Comparison of ENCODE assay signal across 8 cellular contexts in the genomic region with DNA sequence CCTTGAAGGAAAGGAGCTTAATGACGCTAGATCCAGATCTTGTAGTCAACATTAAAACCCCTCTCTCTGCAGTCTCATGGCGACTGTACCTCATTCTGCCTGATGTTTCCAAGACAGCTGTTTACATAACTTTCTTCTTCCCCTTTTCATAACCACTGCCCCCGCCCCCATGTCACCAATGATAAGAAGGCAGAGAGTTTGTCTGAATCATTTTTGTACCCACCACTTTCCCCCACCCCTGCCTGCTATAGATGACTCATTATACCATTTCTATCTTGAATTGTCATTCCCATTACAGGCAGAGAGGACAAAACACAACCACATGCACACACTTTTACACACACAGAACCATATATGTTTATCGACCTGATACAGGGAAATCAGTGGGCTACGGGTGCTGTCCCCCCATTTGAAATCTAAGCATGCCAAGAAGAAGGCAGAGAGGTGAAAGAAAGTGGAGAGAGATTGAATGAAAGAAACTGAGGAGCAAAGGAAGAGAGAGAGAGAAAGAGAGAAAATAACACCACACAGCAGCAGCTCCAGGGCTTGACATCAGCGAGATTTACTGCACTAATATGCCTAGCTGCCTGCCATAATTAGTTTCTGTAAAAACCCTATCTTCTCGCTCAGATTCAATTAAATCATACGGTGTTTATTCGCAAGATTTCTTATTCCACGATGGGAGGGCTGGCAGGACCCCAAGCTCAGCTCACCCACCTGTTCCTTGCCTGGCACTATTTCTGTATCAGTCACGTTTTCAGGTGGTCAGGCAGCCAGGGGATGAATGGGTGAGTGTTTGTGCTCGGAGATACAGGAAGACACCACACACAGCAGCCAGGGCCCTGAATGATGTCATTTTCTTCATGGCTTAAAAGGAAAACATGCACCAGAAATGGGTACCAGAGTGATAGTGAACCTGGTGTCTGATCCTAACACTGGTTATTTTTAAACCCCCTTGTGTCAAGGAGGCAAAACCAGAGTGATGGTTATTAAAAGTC.
DNase-seq lines count a peak whose midpoint lies in the region; TF ChIP-seq lines count a peak whose summit lies in the region.

No MANE protein-coding gene starts in this region.

- H3K9ac ChIP-seq in GM23248, result no peak overlapping the region

- H3K27ac ChIP-seq in GM23248 (no peak overlapping the region), esophagus squamous epithelium (peak overlapping the region in 3 of 4 donors; percentile 39 to 52 (median 42)), A673 (ENCODE audit: low read depth, low read length, poor library complexity, severe bottlenecking) (no peak overlapping the region)

- no peaks in the 10 kb centered on the region for H3K36me3 Mint-ChIP-seq in progenitor cell of endocrine pancreas (ENCODE audit: insufficient read depth)

- H2AFZ ChIP-seq in GM23248, result no peak overlapping the region

- POLR2A ChIA-PET in A673 (lab: Charles Lee; ENCODE audit: low non-redundant PET), result no interaction called here

- intact Hi-C loops in esophagus squamous epithelium (cut with DNase I), result no loop called here
- intact Hi-C loops in A673 (cut with micrococcal nuclease; ENCODE audit: unreplicated experiment), result no loop called here

- H3K79me2 ChIP-seq in GM23248 (ENCODE audit: insufficient read depth), result no peaks in the 10 kb centered on the region

- CTCF ChIA-PET in A673 (lab: Charles Lee), result no interaction called here

- H3K4me2 ChIP-seq in GM23248 (ENCODE audit: unreplicated experiment), result peak overlapping the region; percentile 16

- H3K4me1 ChIP-seq in GM23248 (ENCODE audit: insufficient read depth), result peaks cover 20% of the 10 kb centered on the region
- H3K4me1 ChIP-seq in esophagus squamous epithelium, result no peaks in the 10 kb centered on the region
- no peaks in the 10 kb centered on the region for H3K4me1 ChIP-seq in A673 (ENCODE audit: insufficient read depth, low read length, poor library complexity, severe bottlenecking)

- H3K36me3 ChIP-seq in GM23248 (ENCODE audit: low read depth) (no peaks in the 10 kb centered on the region), esophagus squamous epithelium (no peaks in the 10 kb centered on the region), A673 (ENCODE audit: insufficient read depth, low read length, poor library complexity, severe bottlenecking) (no peaks in the 10 kb centered on the region)

- DNase-seq in GM12865 (ENCODE audit: low read depth) (peak; percentile 89), GM23248 (peak; percentile 47), NAMALWA (ENCODE audit: low spot score) (peak; percentile 64), esophagus squamous epithelium (lab: John Stamatoyannopoulos, UW) (no peak), A673 (ENCODE audit: low spot score) (no peak), progenitor cell of endocrine pancreas (ENCODE audit: low spot score, unreplicated experiment) (no peak)
- peak; percentile 83 for DNase-seq in activated CD8-positive, alpha-beta memory T cell treated with anti-CD3 and anti-CD28 coated beads for 24 hours
- DNase-seq in stimulated activated CD4-positive, alpha-beta T cell treated with anti-CD3 and anti-CD28 coated beads, Interleukin-4, amount 100 ng/mL, for 24 hours, result peak; percentile 85

- H3K9me3 Mint-ChIP-seq in progenitor cell of endocrine pancreas (ENCODE audit: low read depth), result no peaks in the 10 kb centered on the region

- peak overlapping the region; percentile 39 for H3K4me3 ChIP-seq in GM12865 (ENCODE audit: low read depth, low read length)
- H3K4me3 ChIP-seq in GM23248, result no peak overlapping the region
- H3K4me3 ChIP-seq in esophagus squamous epithelium, result peak overlapping the region in 1 of 4 donors; percentile 6
- H3K4me3 ChIP-seq in A673 (ENCODE audit: low read depth, low read length, poor library complexity, severe bottlenecking), result no peak overlapping the region

- H3K27me3 Mint-ChIP-seq in progenitor cell of endocrine pancreas, result no peaks in the 10 kb centered on the region

- H4K20me1 ChIP-seq in GM23248 (ENCODE audit: insufficient read depth), result no peaks in the 10 kb centered on the region

- H3K4me3 Mint-ChIP-seq in progenitor cell of endocrine pancreas (ENCODE audit: low read depth), result no peak overlapping the region

- 0 out of 2 replicates have a peak, but pooled peaks cover 2% of the 10 kb centered on the region for H3K9me2 ChIP-seq in GM23248 (ENCODE audit: insufficient read depth)

- in situ Hi-C loops in GM23248 (cut with MboI), result no loop called here

- H3K27me3 ChIP-seq in GM23248 (replicated peaks; ENCODE audit: insufficient read depth) (no peaks in the 10 kb centered on the region; the same call in 1 of the 2 replicates), esophagus squamous epithelium (no peaks in the 10 kb centered on the region), A673 (replicated peaks; ENCODE audit: insufficient read depth, low read depth, low read length, poor library complexity) (no peaks in the 10 kb centered on the region)

- TF ChIP-seq CTCF in GM12865 (IDR thresholded peaks at IDR 0.05; ENCODE audit: insufficient read depth, low read depth, low read length, missing control alignments) (no peak), esophagus squamous epithelium (IDR thresholded peaks at IDR 0.05) (no peak), A673 (conservative IDR thresholded peaks at IDR 0.05; ENCODE audit: low read depth, low read length) (no peak), progenitor cell of endocrine pancreas (IDR thresholded peaks at IDR 0.05; ENCODE audit: unreplicated experiment) (no peak)

- no TSS peak for BruUV-seq in A673 (replicated peaks; lab: Mats Ljungman, UMichigan)

- H3K9me3 ChIP-seq in GM23248 (ENCODE audit: low read depth) (no peaks in the 10 kb centered on the region), esophagus squamous epithelium (no peaks in the 10 kb centered on the region), A673 (ENCODE audit: low read depth, low read length, poor library complexity, severe bottlenecking) (no peaks in the 10 kb centered on the region)

- H3K27ac Mint-ChIP-seq in progenitor cell of endocrine pancreas, result no peak overlapping the region

- H3K4me1 Mint-ChIP-seq in progenitor cell of endocrine pancreas (ENCODE audit: low read depth), result peaks cover 9% of the 10 kb centered on the region

- 78 to 85% methylated on average over 12 of the region's 12 CpGs for WGBS in GM23248 (ENCODE audit: low coverage in 1 of 2, low lambda C conversion rate in 2 of 2, missing lambda C conversion rate in 2 of 2), 2 experiments
- 57 to 60% methylated on average over 11 to 12 of the region's 12 CpGs for WGBS in esophagus squamous epithelium, 2 donors

- TF ChIP-seq POLR2A in esophagus squamous epithelium (IDR thresholded peaks at IDR 0.05), result no peak

- no peaks in the 10 kb centered on the region; the same call in 1 of the 2 replicates for H3F3A ChIP-seq in GM23248 (ENCODE audit: insufficient read depth)

Comparison
In these comparisons a context has a peak if more than half of its experiments do, and no peak if none do; other contexts are left out.
1. DNase-seq: peak in GM12865 (single experiment), GM23248 (single experiment), NAMALWA (single experiment), activated CD8-positive, alpha-beta memory T cell treated with anti-CD3 and anti-CD28 coated beads for 24 hours (single experiment) and stimulated activated CD4-positive, alpha-beta T cell treated with anti-CD3 and anti-CD28 coated beads, Interleukin-4, amount 100 ng/mL, for 24 hours (single experiment); none in esophagus squamous epithelium (single experiment), A673 (single experiment) and progenitor cell of endocrine pancreas (single experiment).
2. H3K27ac ChIP-seq: peak in esophagus squamous epithelium (3 of 4); none in GM23248 (single experiment) and A673 (single experiment).